In the genomic region with DNA sequence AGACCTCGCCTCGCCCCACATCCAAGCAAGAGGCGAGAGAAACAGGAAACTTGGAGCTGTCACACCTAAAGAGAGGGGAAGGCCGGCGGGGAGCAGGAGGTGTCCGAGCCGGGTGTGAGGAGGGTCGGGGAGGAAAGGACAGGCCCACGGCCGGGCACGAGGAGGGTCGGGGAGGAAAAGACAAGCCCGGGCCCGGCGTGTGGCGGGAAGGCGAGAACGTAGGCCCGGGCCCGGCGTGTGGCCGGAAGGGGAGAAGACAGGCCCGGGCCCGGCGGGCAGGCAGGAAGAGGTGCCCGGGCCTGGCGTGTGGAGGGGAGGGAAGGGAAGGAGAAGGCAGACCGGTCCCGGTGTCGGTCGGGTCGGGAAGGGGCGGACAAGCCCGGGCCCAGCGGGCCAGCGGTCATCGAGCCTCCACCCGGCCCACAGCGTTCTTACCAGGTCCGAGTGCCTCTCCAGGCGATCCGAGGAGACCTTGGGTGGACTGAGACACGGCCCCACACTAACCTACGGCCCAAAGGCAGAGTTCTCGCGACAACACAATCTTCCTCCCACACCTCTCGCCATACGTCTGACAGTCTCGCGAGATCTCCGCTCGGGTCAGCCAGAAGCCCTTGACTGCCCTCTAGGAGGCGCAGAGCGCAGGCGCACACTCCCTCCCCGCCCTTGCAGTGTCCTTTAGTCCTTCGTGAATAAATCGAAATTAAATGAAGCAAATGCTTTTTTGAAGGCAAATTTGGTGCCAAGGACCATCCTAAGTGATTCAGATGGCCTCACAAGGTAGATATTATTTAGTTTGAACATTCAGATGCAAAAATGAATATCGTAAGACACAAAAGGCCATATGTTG, we compare ENCODE assay signal across 1 cellular context.
TF ChIP-seq lines count a peak whose summit lies in the region.

Gene NCOA4 (minus strand): TSS at position 533 of the 847 bp plus-strand sequence. CDS start 13,943 bp downstream, outside the sequence.

TF ChIP-seq in K562, 482 proteins besides CTCF, POLR2A, EP300 and RAD21 (continued from another document and continues in another):
- TF ChIP-seq SIN3B (IDR thresholded peaks at IDR 0.05; ENCODE audit: low read depth) (peak; percentile 16; the same call in 1 of the 2 replicates), ZC3H4 (CRISPR knock-in tag; IDR thresholded peaks at IDR 0.05; ENCODE audit: borderline replicate concordance) (peak; percentile 81; the same call in 1 of the 2 replicates), SNRNP70 (optimal IDR thresholded peaks at IDR 0.05; ENCODE audit: low read depth, low read length) (no peak), HIVEP1 (CRISPR knock-in tag; IDR thresholded peaks at IDR 0.05) (no peak), RFX5 (IDR thresholded peaks at IDR 0.05; ENCODE audit: low read depth, low read length) (no peak), ZNF184 (CRISPR knock-in tag; IDR thresholded peaks at IDR 0.05) (no peak), FOXJ2 (tag; IDR thresholded peaks at IDR 0.05) (peak; percentile 11; the same call in 1 of the 2 replicates), MTF1 (CRISPR knock-in tag; IDR thresholded peaks at IDR 0.05; ENCODE audit: borderline replicate concordance) (no peak), ZBTB43 (CRISPR knock-in tag; IDR thresholded peaks at IDR 0.05) (0 out of 2 replicates have a peak, but pooled peaks have one; percentile 70), ZNF77 (CRISPR knock-in tag; IDR thresholded peaks at IDR 0.05) (no peak), IRF2 (CRISPR knock-in tag; IDR thresholded peaks at IDR 0.05) (no peak), PPARD (CRISPR knock-in tag; IDR thresholded peaks at IDR 0.05) (no peak), SUPT5H (IDR thresholded peaks at IDR 0.05) (peak; percentile 94), NFIC (IDR thresholded peaks at IDR 0.05) (peak; percentile 38; the same call in 1 of the 2 replicates), ZBTB11 (CRISPR knock-in tag; IDR thresholded peaks at IDR 0.05) (no peak), ZBTB1 (CRISPR knock-in tag; IDR thresholded peaks at IDR 0.05; ENCODE audit: borderline replicate concordance, low read depth) (peak; percentile 26; the same call in 1 of the 2 replicates), SIX5 (IDR thresholded peaks at IDR 0.05; ENCODE audit: borderline replicate concordance in 1 of 2, insufficient read depth in 1 of 2, low read depth in 1 of 2, low read length in 2 of 2) (no peak), KDM1A (IDR thresholded peaks at IDR 0.05) (no peak), RAD51 (IDR thresholded peaks at IDR 0.05; ENCODE audit: borderline replicate concordance, low read depth) (no peak), ZNF347 (CRISPR knock-in tag; IDR thresholded peaks at IDR 0.05; ENCODE audit: low read depth) (no peak), ZNF263 (CRISPR knock-in tag; IDR thresholded peaks at IDR 0.05; ENCODE audit: borderline replicate concordance) (peak; percentile 69), KLF16 (IDR thresholded peaks at IDR 0.05) (no peak; the same call in 1 of the 2 replicates), SMARCE1 (IDR thresholded peaks at IDR 0.05) (0 out of 2 replicates have a peak, but pooled peaks have one; percentile 9), PHB (CRISPR knock-in tag; IDR thresholded peaks at IDR 0.05) (no peak), NCOA2 (IDR thresholded peaks at IDR 0.05; ENCODE audit: partially characterized antibody in 2 of 2) (no peak), ZNF717 (CRISPR knock-in tag; IDR thresholded peaks at IDR 0.05) (no peak), FOS (IDR thresholded peaks at IDR 0.05; ENCODE audit: extremely low read depth, insufficient read length) (no peak), GATAD2A (IDR thresholded peaks at IDR 0.05) (0 out of 2 replicates have a peak, but pooled peaks have one; percentile 53), ZNF12 (CRISPR knock-in tag; IDR thresholded peaks at IDR 0.05) (peak; percentile 44; the same call in 1 of the 2 replicates), FOSL1 (tag; conservative IDR thresholded peaks at IDR 0.05) (0 out of 2 replicates have a peak, but pooled peaks have one; percentile 27), POLR2AphosphoS5 (IDR thresholded peaks at IDR 0.05; ENCODE audit: control insufficient read depth, insufficient read depth, low read depth, low read length) (peak; percentile 91), EZH2 (IDR thresholded peaks at IDR 0.05; ENCODE audit: borderline replicate concordance, low read depth, low read length) (no peak), NR4A1 (CRISPR knock-in tag; IDR thresholded peaks at IDR 0.05) (0 out of 2 replicates have a peak, but pooled peaks have one; percentile 5), NR4A1 (tag; IDR thresholded peaks at IDR 0.05) (no peak), NFYB (IDR thresholded peaks at IDR 0.05; ENCODE audit: extremely low read depth, insufficient read length) (no peak), MCM7 (IDR thresholded peaks at IDR 0.05) (no peak), GATAD2B (IDR thresholded peaks at IDR 0.05; ENCODE audit: borderline replicate concordance) (no peak), BRCA1 (IDR thresholded peaks at IDR 0.05) (no peak), BRCA1 (CRISPR knock-in tag; IDR thresholded peaks at IDR 0.05) (peak; percentile 70; the same call in 1 of the 2 replicates), TAF1 (IDR thresholded peaks at IDR 0.05; ENCODE audit: control insufficient read depth, extremely low read depth, insufficient read depth, low read length, severe bottlenecking) (peak; percentile 92), GTF2B (IDR thresholded peaks at IDR 0.05; ENCODE audit: extremely low read depth, insufficient read length) (peak; percentile 80), ZNF280A (IDR thresholded peaks at IDR 0.05; ENCODE audit: low read depth, partially characterized antibody) (no peak), MBD2 (IDR thresholded peaks at IDR 0.05; ENCODE audit: borderline replicate concordance, low read depth) (no peak)
- TF ChIP-seq, protein P1, sequence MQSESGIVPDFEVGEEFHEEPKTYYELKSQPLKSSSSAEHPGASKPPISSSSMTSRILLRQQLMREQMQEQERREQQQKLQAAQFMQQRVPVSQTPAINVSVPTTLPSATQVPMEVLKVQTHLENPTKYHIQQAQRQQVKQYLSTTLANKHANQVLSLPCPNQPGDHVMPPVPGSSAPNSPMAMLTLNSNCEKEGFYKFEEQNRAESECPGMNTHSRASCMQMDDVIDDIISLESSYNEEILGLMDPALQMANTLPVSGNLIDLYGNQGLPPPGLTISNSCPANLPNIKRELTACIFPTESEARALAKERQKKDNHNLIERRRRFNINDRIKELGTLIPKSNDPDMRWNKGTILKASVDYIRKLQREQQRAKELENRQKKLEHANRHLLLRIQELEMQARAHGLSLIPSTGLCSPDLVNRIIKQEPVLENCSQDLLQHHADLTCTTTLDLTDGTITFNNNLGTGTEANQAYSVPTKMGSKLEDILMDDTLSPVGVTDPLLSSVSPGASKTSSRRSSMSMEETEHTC (IDR thresholded peaks at IDR 0.05), result no peak
- TF ChIP-seq, protein P2, sequence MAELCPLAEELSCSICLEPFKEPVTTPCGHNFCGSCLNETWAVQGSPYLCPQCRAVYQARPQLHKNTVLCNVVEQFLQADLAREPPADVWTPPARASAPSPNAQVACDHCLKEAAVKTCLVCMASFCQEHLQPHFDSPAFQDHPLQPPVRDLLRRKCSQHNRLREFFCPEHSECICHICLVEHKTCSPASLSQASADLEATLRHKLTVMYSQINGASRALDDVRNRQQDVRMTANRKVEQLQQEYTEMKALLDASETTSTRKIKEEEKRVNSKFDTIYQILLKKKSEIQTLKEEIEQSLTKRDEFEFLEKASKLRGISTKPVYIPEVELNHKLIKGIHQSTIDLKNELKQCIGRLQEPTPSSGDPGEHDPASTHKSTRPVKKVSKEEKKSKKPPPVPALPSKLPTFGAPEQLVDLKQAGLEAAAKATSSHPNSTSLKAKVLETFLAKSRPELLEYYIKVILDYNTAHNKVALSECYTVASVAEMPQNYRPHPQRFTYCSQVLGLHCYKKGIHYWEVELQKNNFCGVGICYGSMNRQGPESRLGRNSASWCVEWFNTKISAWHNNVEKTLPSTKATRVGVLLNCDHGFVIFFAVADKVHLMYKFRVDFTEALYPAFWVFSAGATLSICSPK (IDR thresholded peaks at IDR 0.05; ENCODE audit: borderline replicate concordance), result no peak
- TF ChIP-seq, protein P3, sequence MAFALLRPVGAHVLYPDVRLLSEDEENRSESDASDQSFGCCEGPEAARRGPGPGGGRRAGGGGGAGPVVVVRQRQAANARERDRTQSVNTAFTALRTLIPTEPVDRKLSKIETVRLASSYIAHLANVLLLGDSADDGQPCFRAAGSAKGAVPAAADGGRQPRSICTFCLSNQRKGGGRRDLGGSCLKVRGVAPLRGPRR (CRISPR knock-in tag; IDR thresholded peaks at IDR 0.05), result no peak
- TF ChIP-seq, protein P4, sequence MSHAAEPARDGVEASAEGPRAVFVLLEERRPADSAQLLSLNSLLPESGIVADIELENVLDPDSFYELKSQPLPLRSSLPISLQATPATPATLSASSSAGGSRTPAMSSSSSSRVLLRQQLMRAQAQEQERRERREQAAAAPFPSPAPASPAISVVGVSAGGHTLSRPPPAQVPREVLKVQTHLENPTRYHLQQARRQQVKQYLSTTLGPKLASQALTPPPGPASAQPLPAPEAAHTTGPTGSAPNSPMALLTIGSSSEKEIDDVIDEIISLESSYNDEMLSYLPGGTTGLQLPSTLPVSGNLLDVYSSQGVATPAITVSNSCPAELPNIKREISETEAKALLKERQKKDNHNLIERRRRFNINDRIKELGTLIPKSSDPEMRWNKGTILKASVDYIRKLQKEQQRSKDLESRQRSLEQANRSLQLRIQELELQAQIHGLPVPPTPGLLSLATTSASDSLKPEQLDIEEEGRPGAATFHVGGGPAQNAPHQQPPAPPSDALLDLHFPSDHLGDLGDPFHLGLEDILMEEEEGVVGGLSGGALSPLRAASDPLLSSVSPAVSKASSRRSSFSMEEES (CRISPR knock-in tag; IDR thresholded peaks at IDR 0.05), result no peak
- TF ChIP-seq, protein P5, sequence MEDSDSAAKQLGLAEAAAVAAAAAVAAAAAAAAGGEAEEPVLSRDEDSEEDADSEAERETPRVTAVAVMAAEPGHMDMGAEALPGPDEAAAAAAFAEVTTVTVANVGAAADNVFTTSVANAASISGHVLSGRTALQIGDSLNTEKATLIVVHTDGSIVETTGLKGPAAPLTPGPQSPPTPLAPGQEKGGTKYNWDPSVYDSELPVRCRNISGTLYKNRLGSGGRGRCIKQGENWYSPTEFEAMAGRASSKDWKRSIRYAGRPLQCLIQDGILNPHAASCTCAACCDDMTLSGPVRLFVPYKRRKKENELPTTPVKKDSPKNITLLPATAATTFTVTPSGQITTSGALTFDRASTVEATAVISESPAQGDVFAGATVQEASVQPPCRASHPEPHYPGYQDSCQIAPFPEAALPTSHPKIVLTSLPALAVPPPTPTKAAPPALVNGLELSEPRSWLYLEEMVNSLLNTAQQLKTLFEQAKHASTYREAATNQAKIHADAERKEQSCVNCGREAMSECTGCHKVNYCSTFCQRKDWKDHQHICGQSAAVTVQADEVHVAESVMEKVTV (CRISPR knock-in tag; IDR thresholded peaks at IDR 0.05), result no peak
- TF ChIP-seq, protein P6, sequence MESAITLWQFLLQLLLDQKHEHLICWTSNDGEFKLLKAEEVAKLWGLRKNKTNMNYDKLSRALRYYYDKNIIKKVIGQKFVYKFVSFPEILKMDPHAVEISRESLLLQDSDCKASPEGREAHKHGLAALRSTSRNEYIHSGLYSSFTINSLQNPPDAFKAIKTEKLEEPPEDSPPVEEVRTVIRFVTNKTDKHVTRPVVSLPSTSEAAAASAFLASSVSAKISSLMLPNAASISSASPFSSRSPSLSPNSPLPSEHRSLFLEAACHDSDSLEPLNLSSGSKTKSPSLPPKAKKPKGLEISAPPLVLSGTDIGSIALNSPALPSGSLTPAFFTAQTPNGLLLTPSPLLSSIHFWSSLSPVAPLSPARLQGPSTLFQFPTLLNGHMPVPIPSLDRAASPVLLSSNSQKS (CRISPR knock-in tag; IDR thresholded peaks at IDR 0.05), result no peak
